18 cellular contexts compared by ENCODE assay signal in genomic region chr7:152568972-152569371, GRCh38.
"Had no signal": no experiment of that assay in that cellular context is flagged by ENCODE, and none has a peak within 500 bp of the region (broad histone marks: within the 10 kb centered on the region; RNA-seq: fewer than 3 reads in every experiment).

No MANE protein-coding gene starts in this region.

- DNase-seq: dorsolateral prefrontal cortex; effector CD4-positive, alpha-beta T cell; hypothalamus; left ventricle myocardium superior; lower lobe of right lung; naive thymus-derived CD8-positive, alpha-beta T cell; nephron progenitor cell; occipital lobe; pancreas; right lobe of liver; small intestine; stimulated activated CD4-positive, alpha-beta T cell treated with anti-CD3 and anti-CD28 coated beads, Interleukin-12 subunit alpha, Interleukin-12 subunit beta, amount 100 ng/mL, for 4 hours; stimulated activated CD4-positive, alpha-beta T cell treated with anti-CD3 and anti-CD28 coated beads, Interleukin-1b, Interleukin-23, amount 100 ng/mL, for 48 hours; stimulated activated CD4-positive, alpha-beta T cell treated with anti-CD3 and anti-CD28 coated beads, Interleukin-4, amount 100 ng/mL, for 1 hour; stimulated activated CD8-positive, alpha-beta memory T cell treated with anti-CD3 and anti-CD28 coated beads, Interleukin-4, amount 100 ng/mL, for 48 hours; stimulated activated naive CD4-positive, alpha-beta T cell; stimulated activated naive CD8-positive, alpha-beta T cell treated with anti-CD3 and anti-CD28 coated beads, Interleukin-15, amount 100 ng/mL, for 72 hours; transverse colon had no signal

- ATAC-seq: left ventricle myocardium superior; lower lobe of right lung; naive thymus-derived CD8-positive, alpha-beta T cell; pancreas; right lobe of liver; stimulated activated naive CD8-positive, alpha-beta T cell treated with anti-CD3 and anti-CD28 coated beads, Interleukin-15, amount 100 ng/mL, for 72 hours had no signal
